Comparison of ENCODE assay signal across 9 cellular contexts in the genomic region with DNA sequence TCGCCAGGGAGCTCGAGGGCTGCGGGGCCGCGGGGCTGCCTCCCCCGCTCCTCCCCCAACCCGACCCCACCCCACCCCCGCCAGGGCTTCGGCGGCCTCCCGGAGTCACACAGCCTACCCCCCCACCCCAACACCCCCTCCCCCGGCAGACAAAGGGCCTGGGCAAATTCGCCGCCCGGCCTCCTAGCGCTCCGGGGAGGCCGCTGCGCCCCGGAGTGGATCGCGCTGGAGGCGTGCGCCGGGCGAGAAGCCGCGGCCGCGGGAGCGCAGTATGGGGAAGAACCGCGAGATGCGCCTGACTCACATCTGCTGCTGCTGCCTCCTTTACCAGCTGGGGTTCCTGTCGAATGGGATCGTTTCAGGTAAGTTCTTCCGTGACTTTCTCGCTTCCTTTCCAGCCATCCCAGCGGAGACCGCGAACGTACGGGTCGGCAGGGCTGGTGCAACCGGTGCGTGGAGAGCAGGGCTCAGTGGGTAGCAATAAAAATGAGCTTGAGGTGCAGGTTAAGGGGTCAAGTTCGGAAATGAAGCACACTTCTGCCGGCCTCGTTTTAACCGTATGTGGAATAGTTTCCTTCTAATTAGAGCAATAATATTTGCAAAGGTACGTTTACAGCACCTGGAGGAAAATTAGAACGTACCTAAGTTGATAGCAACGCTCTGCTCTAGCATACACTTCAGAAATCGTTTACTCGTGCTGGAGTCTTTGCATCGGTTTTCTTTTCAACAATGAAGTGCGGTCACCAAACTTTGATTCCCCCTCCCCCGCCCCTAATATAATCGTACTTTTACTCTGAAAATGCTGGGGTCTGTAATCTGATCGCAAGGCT. TPM values are rescaled to one million over a fixed set of nuclear protein-coding genes. Genes with fewer than 3 reads are reported as not detected.
A peak's percentile ranks its signal among the peaks of the same experiment; 100 is the strongest.
DNase-seq lines count a peak whose midpoint lies in the region; ATAC-seq and TF ChIP-seq lines count a peak whose summit lies in the region.
"Had no signal": no experiment of that assay in that cellular context is flagged by ENCODE, and none has a peak within 500 bp of the region (broad histone marks: within the 10 kb centered on the region; RNA-seq: fewer than 3 reads in every experiment).

A gene with protein sequence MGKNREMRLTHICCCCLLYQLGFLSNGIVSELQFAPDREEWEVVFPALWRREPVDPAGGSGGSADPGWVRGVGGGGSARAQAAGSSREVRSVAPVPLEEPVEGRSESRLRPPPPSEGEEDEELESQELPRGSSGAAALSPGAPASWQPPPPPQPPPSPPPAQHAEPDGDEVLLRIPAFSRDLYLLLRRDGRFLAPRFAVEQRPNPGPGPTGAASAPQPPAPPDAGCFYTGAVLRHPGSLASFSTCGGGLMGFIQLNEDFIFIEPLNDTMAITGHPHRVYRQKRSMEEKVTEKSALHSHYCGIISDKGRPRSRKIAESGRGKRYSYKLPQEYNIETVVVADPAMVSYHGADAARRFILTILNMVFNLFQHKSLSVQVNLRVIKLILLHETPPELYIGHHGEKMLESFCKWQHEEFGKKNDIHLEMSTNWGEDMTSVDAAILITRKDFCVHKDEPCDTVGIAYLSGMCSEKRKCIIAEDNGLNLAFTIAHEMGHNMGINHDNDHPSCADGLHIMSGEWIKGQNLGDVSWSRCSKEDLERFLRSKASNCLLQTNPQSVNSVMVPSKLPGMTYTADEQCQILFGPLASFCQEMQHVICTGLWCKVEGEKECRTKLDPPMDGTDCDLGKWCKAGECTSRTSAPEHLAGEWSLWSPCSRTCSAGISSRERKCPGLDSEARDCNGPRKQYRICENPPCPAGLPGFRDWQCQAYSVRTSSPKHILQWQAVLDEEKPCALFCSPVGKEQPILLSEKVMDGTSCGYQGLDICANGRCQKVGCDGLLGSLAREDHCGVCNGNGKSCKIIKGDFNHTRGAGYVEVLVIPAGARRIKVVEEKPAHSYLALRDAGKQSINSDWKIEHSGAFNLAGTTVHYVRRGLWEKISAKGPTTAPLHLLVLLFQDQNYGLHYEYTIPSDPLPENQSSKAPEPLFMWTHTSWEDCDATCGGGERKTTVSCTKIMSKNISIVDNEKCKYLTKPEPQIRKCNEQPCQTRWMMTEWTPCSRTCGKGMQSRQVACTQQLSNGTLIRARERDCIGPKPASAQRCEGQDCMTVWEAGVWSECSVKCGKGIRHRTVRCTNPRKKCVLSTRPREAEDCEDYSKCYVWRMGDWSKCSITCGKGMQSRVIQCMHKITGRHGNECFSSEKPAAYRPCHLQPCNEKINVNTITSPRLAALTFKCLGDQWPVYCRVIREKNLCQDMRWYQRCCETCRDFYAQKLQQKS (plus strand): TSS at position 178 of the 830 bp plus-strand sequence. CDS start 94 bp downstream, at position 272.

- peak within 1 kb of the TSS; percentile 89 for H3K4me3 ChIP-seq in HUES64 (ENCODE audit: low read length)
- H3K4me3 ChIP-seq in left ventricle myocardium inferior = peak within 1 kb of the TSS; percentile 72

- peaks cover 1% of the 10 kb centered on the region for H3K9me3 Mint-ChIP-seq in activated naive CD8-positive, alpha-beta T cell treated with anti-CD3 and anti-CD28 coated beads for 36 hours

- H3K27ac ChIP-seq in HUES64 (ENCODE audit: low read depth, low read length) (peak within 1 kb of the TSS; percentile 80), left ventricle myocardium inferior (replicated peaks) (peak within 1 kb of the TSS; percentile 46)

- no peak for TF ChIP-seq CTCF in left ventricle myocardium inferior (IDR thresholded peaks at IDR 0.05; ENCODE audit: borderline replicate concordance)

- no peak within 1 kb of the TSS for H3K27ac Mint-ChIP-seq in activated naive CD8-positive, alpha-beta T cell treated with anti-CD3 and anti-CD28 coated beads for 36 hours

- H3K36me3 ChIP-seq in HUES64 (ENCODE audit: insufficient read depth, low read length) (peaks cover 5% of the 10 kb centered on the region; the same call in 1 of the 2 replicates), left ventricle myocardium inferior (no peaks in the 10 kb centered on the region)

- H3K9me3 ChIP-seq in HUES64 (ENCODE audit: insufficient read depth, low read depth, low read length) (no peaks in the 10 kb centered on the region), left ventricle myocardium inferior (replicated peaks) (no peaks in the 10 kb centered on the region)

- H3K4me1 Mint-ChIP-seq in activated naive CD8-positive, alpha-beta T cell treated with anti-CD3 and anti-CD28 coated beads for 36 hours = peaks cover 7% of the 10 kb centered on the region

- H3K4me1 ChIP-seq in HUES64 (ENCODE audit: insufficient read depth, low read length) (peaks cover 44% of the 10 kb centered on the region), left ventricle myocardium inferior (peaks cover 24% of the 10 kb centered on the region)

- peak; percentile 25 for DNase-seq in activated naive CD8-positive, alpha-beta T cell treated with anti-CD3 and anti-CD28 coated beads for 36 hours
- DNase-seq in left ventricle myocardium inferior = peak; percentile 18
- peak; percentile 71 for DNase-seq in retina
- DNase-seq in NCI-H187 (lab: John Stamatoyannopoulos, UW) = no peak
- no peak for DNase-seq in SW 1271 (lab: John Stamatoyannopoulos, UW)
- DNase-seq in NCI-H345 (lab: John Stamatoyannopoulos, UW) = no peak

- no peaks in the 10 kb centered on the region for H3K36me3 Mint-ChIP-seq in activated naive CD8-positive, alpha-beta T cell treated with anti-CD3 and anti-CD28 coated beads for 36 hours

- H3K27me3 ChIP-seq in HUES64 (ENCODE audit: insufficient read depth, low read length) (0 out of 2 replicates have a peak, but pooled peaks cover 3% of the 10 kb centered on the region), left ventricle myocardium inferior (ENCODE audit: low read depth) (peaks cover 68% of the 10 kb centered on the region)

- H3K4me3 Mint-ChIP-seq in activated naive CD8-positive, alpha-beta T cell treated with anti-CD3 and anti-CD28 coated beads for 36 hours = peak within 1 kb of the TSS; percentile 42

- WGBS in HUES64 = under 1% methylated on average over 54 of the region's 60 CpGs

- ATAC-seq in GM19372 (IDR thresholded peaks at IDR 0.05; ENCODE audit: low read depth, unreplicated experiment) = peak; percentile 44

- H3K27me3 Mint-ChIP-seq in activated naive CD8-positive, alpha-beta T cell treated with anti-CD3 and anti-CD28 coated beads for 36 hours = peaks cover 55% of the 10 kb centered on the region

- intact Hi-C loops in left ventricle myocardium inferior (cut with micrococcal nuclease) = no loop called here

- H3K9ac ChIP-seq in HUES64 (ENCODE audit: low read depth, low read length) = peak within 1 kb of the TSS; percentile 91

RNA-seq across cellular contexts. Expression of the gene that starts here (rescaled TPM):
- polyA plus RNA-seq in HUES64 (2013, experiment 1 of 2) = 16.7 TPM
- 21.3 TPM for polyA plus RNA-seq in HUES64 (2013, experiment 2 of 2)
- total RNA-seq in activated naive CD8-positive, alpha-beta T cell treated with anti-CD3 and anti-CD28 coated beads for 36 hours = not detected
- 0.38 TPM for total RNA-seq in left ventricle myocardium inferior
- total RNA-seq: SK-MEL-5 had no signal

Comparison
In these comparisons a context has a peak if more than half of its experiments do, and no peak if none do; other contexts are left out.
1. Peak in DNase-seq in activated naive CD8-positive, alpha-beta T cell treated with anti-CD3 and anti-CD28 coated beads for 36 hours; RNA of the gene not detected or under 1 TPM.
2. Peak in DNase-seq, H3K4me3 ChIP-seq and H3K27ac ChIP-seq in left ventricle myocardium inferior; RNA of the gene not detected or under 1 TPM.